8 cellular contexts compared by ENCODE assay signal in genomic region chr1:110212165-110213142, GRCh38. TPM values are rescaled to one million over a fixed set of nuclear protein-coding genes. Genes with fewer than 3 reads are reported as not detected.
A peak's percentile ranks its signal among the peaks of the same experiment; 100 is the strongest.
DNase-seq lines count a peak whose midpoint lies in the region; ATAC-seq and TF ChIP-seq lines count a peak whose summit lies in the region.

No MANE protein-coding gene starts in this region.

- peak overlapping the region; percentile 92 for H3K4me3 Mint-ChIP-seq in Calu3 (ENCODE audit: low read depth, unreplicated experiment)

- intact Hi-C loops in Calu3 (cut with micrococcal nuclease; ENCODE audit: unreplicated experiment) = loop anchor here (5.0 kb wide), 1 partner anchor 80 kb away; no protein-coding TSS in a partner anchor

- H3K27ac ChIP-seq in cingulate gyrus (ENCODE audit: low read depth, low read length) (peak overlapping the region; percentile 10), neural cell (ENCODE audit: low read length) (no peak overlapping the region)

- H3K4me2 ChIP-seq in neural cell (ENCODE audit: low read length) = no peak overlapping the region

- H3K36me3 ChIP-seq in neural cell (ENCODE audit: insufficient read depth, low read length) = no peaks in the 10 kb centered on the region

- no peak for TF ChIP-seq CTCF in Calu3 (IDR thresholded peaks at IDR 0.05; ENCODE audit: unreplicated experiment)
- TF ChIP-seq CTCF in neural cell (IDR thresholded peaks at IDR 0.05; ENCODE audit: poor library complexity, severe bottlenecking) = no peak

- H3F3A ChIP-seq in neural cell (ENCODE audit: insufficient read depth, low read length, poor library complexity, severe bottlenecking) = peaks cover 6% of the 10 kb centered on the region

- no peaks in the 10 kb centered on the region for H3K79me2 ChIP-seq in neural cell (replicated peaks; ENCODE audit: insufficient read depth, low read length)

- TF ChIP-seq EP300 in neural cell (conservative IDR thresholded peaks at IDR 0.05; ENCODE audit: poor library complexity, severe bottlenecking) = no peak

- no TSS peak for BruUV-seq in Calu3 (replicated peaks; lab: Mats Ljungman, UMichigan)

- H3K36me3 Mint-ChIP-seq in Calu3 (ENCODE audit: insufficient read depth, unreplicated experiment) = peaks cover 30% of the 10 kb centered on the region

- peak overlapping the region; percentile 89 for H3K27ac Mint-ChIP-seq in Calu3 (ENCODE audit: unreplicated experiment)

- H4K20me1 ChIP-seq in neural cell (ENCODE audit: insufficient read depth) = no peaks in the 10 kb centered on the region

- CTCF ChIA-PET in Calu3 (lab: Charles Lee) = interaction anchor here (0.6 to 0.8 kb wide), 2 partner anchors 100 to 248 kb away, joined by 3 to 4 read pairs; no protein-coding TSS in a partner anchor

- H3K27me3 ChIP-seq in neural cell (ENCODE audit: insufficient read depth, low read depth, low read length) = peaks cover 35% of the 10 kb centered on the region

- no peaks in the 10 kb centered on the region for H3K27me3 Mint-ChIP-seq in Calu3 (ENCODE audit: unreplicated experiment)

- no peaks in the 10 kb centered on the region for H3K9me3 ChIP-seq in neural cell (ENCODE audit: low read length)

- no peak for TF ChIP-seq RAD21 in neural cell (conservative IDR thresholded peaks at IDR 0.05)

- peaks cover 35% of the 10 kb centered on the region for H3K4me1 Mint-ChIP-seq in Calu3 (ENCODE audit: low read depth, unreplicated experiment)

- ATAC-seq in esophagus mucosa = no peak
- ATAC-seq in GM18519 (IDR thresholded peaks at IDR 0.05; ENCODE audit: low FRiP score, unreplicated experiment) = no peak
- ATAC-seq in GM19397 (IDR thresholded peaks at IDR 0.05; ENCODE audit: unreplicated experiment) = no peak

- peak; percentile 10 for DNase-seq in Calu3
- DNase-seq in NCI-H2171 (lab: John Stamatoyannopoulos, UW) = peak; percentile 72
- DNase-seq in HT-29 (ENCODE audit: low spot score) = no peak

- H2AFZ ChIP-seq in neural cell (ENCODE audit: low read depth, low read length) = no peak overlapping the region

- H3K9ac ChIP-seq in neural cell (ENCODE audit: low read length) = no peak overlapping the region

- H3K9me2 ChIP-seq in neural cell (ENCODE audit: insufficient read depth, low read length) = no peaks in the 10 kb centered on the region

- no peaks in the 10 kb centered on the region for H3K9me3 Mint-ChIP-seq in Calu3 (ENCODE audit: low read depth, unreplicated experiment)

- H3K4me3 ChIP-seq in neural cell (ENCODE audit: low read length) = peak overlapping the region; percentile 5

TF ChIP-seq in neural cell, 6 proteins besides CTCF, POLR2A, EP300 and RAD21:
- TF ChIP-seq TAF1 (IDR thresholded peaks at IDR 0.05; ENCODE audit: low read depth) (no peak), REST (IDR thresholded peaks at IDR 0.05; ENCODE audit: borderline replicate concordance) (no peak), MXI1 (conservative IDR thresholded peaks at IDR 0.05; ENCODE audit: poor library complexity, severe bottlenecking) (no peak), SMC3 (conservative IDR thresholded peaks at IDR 0.05; ENCODE audit: poor library complexity) (no peak), EZH2 (IDR thresholded peaks at IDR 0.05; ENCODE audit: borderline replicate concordance, insufficient read depth, low read length, poor library complexity, severe bottlenecking) (no peak), POLR2AphosphoS5 (IDR thresholded peaks at IDR 0.05) (no peak)

RNA-seq across cellular contexts. Expression of gene KCNC4, which starts 2.3 kb away (rescaled TPM):
- 16.0 and 24.3 TPM in 2 replicates for total RNA-seq in Calu3 (2022)
- polyA plus RNA-seq in neural cell = 0.52 and 0.57 TPM in 2 replicates
- polyA minus RNA-seq in neural cell = 1.9 and 2.9 TPM in 2 replicates
- 5.8 TPM for total RNA-seq in esophagus mucosa
- total RNA-seq in HT-29 (2014; rRNA removed; shearing (Covaris generic)) = 0.13 and 0.48 TPM in 2 replicates
